ENCODE assay signal across 4 cellular contexts in the genomic region with DNA sequence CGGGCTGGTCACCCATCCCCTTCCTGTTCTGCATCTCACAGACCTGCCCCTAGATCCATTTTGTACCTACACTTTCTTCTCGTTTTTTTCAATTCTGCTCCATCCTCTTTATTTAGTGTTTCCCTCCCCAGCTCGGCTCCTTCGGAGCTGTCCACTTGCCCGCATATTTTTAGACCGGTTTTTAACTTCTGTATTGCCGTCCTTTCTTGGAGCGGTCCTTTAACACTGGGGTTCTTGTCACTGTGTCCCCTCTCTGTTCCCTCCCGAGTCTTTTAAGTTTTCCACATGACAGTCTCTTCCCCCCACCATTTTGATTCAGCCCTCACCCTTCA.
TF ChIP-seq lines count a peak whose summit lies in the region.

No MANE protein-coding gene starts in this region.

TF ChIP-seq in SK-N-SH, 30 proteins besides CTCF, POLR2A, EP300 and RAD21:
- TF ChIP-seq, protein P1, sequence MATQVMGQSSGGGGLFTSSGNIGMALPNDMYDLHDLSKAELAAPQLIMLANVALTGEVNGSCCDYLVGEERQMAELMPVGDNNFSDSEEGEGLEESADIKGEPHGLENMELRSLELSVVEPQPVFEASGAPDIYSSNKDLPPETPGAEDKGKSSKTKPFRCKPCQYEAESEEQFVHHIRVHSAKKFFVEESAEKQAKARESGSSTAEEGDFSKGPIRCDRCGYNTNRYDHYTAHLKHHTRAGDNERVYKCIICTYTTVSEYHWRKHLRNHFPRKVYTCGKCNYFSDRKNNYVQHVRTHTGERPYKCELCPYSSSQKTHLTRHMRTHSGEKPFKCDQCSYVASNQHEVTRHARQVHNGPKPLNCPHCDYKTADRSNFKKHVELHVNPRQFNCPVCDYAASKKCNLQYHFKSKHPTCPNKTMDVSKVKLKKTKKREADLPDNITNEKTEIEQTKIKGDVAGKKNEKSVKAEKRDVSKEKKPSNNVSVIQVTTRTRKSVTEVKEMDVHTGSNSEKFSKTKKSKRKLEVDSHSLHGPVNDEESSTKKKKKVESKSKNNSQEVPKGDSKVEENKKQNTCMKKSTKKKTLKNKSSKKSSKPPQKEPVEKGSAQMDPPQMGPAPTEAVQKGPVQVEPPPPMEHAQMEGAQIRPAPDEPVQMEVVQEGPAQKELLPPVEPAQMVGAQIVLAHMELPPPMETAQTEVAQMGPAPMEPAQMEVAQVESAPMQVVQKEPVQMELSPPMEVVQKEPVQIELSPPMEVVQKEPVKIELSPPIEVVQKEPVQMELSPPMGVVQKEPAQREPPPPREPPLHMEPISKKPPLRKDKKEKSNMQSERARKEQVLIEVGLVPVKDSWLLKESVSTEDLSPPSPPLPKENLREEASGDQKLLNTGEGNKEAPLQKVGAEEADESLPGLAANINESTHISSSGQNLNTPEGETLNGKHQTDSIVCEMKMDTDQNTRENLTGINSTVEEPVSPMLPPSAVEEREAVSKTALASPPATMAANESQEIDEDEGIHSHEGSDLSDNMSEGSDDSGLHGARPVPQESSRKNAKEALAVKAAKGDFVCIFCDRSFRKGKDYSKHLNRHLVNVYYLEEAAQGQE (IDR thresholded peaks at IDR 0.05; ENCODE audit: low read depth, low read length): peak; percentile 87
- TF ChIP-seq, protein P2, sequence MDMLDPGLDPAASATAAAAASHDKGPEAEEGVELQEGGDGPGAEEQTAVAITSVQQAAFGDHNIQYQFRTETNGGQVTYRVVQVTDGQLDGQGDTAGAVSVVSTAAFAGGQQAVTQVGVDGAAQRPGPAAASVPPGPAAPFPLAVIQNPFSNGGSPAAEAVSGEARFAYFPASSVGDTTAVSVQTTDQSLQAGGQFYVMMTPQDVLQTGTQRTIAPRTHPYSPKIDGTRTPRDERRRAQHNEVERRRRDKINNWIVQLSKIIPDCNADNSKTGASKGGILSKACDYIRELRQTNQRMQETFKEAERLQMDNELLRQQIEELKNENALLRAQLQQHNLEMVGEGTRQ (IDR thresholded peaks at IDR 0.05; ENCODE audit: borderline replicate concordance, low read depth, low read length): no peak
TF ChIP-seq in SK-N-SH: peak in this region for 1.

TF ChIP-seq in SK-N-SH treated with all-trans-retinoic acid at 6 μM for 48 hours, 23 proteins besides CTCF, POLR2A, EP300 and RAD21:
- TF ChIP-seq, protein P3, sequence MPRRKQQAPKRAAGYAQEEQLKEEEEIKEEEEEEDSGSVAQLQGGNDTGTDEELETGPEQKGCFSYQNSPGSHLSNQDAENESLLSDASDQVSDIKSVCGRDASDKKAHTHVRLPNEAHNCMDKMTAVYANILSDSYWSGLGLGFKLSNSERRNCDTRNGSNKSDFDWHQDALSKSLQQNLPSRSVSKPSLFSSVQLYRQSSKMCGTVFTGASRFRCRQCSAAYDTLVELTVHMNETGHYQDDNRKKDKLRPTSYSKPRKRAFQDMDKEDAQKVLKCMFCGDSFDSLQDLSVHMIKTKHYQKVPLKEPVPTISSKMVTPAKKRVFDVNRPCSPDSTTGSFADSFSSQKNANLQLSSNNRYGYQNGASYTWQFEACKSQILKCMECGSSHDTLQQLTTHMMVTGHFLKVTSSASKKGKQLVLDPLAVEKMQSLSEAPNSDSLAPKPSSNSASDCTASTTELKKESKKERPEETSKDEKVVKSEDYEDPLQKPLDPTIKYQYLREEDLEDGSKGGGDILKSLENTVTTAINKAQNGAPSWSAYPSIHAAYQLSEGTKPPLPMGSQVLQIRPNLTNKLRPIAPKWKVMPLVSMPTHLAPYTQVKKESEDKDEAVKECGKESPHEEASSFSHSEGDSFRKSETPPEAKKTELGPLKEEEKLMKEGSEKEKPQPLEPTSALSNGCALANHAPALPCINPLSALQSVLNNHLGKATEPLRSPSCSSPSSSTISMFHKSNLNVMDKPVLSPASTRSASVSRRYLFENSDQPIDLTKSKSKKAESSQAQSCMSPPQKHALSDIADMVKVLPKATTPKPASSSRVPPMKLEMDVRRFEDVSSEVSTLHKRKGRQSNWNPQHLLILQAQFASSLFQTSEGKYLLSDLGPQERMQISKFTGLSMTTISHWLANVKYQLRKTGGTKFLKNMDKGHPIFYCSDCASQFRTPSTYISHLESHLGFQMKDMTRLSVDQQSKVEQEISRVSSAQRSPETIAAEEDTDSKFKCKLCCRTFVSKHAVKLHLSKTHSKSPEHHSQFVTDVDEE (CRISPR knock-in tag; IDR thresholded peaks at IDR 0.05): no peak
- TF ChIP-seq SNAI2 (CRISPR knock-in tag; IDR thresholded peaks at IDR 0.05): no peak
- TF ChIP-seq, protein P4, sequence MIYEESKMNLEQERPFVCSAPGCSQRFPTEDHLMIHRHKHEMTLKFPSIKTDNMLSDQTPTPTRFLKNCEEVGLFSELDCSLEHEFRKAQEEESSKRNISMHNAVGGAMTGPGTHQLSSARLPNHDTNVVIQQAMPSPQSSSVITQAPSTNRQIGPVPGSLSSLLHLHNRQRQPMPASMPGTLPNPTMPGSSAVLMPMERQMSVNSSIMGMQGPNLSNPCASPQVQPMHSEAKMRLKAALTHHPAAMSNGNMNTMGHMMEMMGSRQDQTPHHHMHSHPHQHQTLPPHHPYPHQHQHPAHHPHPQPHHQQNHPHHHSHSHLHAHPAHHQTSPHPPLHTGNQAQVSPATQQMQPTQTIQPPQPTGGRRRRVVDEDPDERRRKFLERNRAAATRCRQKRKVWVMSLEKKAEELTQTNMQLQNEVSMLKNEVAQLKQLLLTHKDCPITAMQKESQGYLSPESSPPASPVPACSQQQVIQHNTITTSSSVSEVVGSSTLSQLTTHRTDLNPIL (CRISPR knock-in tag; IDR thresholded peaks at IDR 0.05; ENCODE audit: low read depth): no peak
- TF ChIP-seq ZNF565 (CRISPR knock-in tag; conservative IDR thresholded peaks at IDR 0.05; ENCODE audit: low read depth): no peak
- TF ChIP-seq ARNTL (CRISPR knock-in tag; IDR thresholded peaks at IDR 0.05; ENCODE audit: borderline replicate concordance, low read depth): no peak

TF ChIP-seq in K562, 482 proteins besides CTCF, POLR2A, EP300 and RAD21 (continues in another document):
- TF ChIP-seq, protein P5, sequence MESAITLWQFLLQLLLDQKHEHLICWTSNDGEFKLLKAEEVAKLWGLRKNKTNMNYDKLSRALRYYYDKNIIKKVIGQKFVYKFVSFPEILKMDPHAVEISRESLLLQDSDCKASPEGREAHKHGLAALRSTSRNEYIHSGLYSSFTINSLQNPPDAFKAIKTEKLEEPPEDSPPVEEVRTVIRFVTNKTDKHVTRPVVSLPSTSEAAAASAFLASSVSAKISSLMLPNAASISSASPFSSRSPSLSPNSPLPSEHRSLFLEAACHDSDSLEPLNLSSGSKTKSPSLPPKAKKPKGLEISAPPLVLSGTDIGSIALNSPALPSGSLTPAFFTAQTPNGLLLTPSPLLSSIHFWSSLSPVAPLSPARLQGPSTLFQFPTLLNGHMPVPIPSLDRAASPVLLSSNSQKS (CRISPR knock-in tag; IDR thresholded peaks at IDR 0.05): no peak
- TF ChIP-seq, protein P6, sequence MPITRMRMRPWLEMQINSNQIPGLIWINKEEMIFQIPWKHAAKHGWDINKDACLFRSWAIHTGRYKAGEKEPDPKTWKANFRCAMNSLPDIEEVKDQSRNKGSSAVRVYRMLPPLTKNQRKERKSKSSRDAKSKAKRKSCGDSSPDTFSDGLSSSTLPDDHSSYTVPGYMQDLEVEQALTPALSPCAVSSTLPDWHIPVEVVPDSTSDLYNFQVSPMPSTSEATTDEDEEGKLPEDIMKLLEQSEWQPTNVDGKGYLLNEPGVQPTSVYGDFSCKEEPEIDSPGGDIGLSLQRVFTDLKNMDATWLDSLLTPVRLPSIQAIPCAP (CRISPR knock-in tag; IDR thresholded peaks at IDR 0.05; ENCODE audit: borderline replicate concordance): no peak
- TF ChIP-seq EP400 (IDR thresholded peaks at IDR 0.05) (peak; percentile 12; the same call in 1 of the 2 replicates), NR2C2 (CRISPR knock-in tag; IDR thresholded peaks at IDR 0.05) (no peak), NR2C2 (tag; IDR thresholded peaks at IDR 0.05) (0 out of 2 replicates have a peak, but pooled peaks have one; percentile 0), SRSF3 (IDR thresholded peaks at IDR 0.05; ENCODE audit: insufficient read depth, low read length) (no peak), RHOXF2B (CRISPR knock-in tag; conservative IDR thresholded peaks at IDR 0.05) (no peak), ZNF41 (CRISPR knock-in tag; conservative IDR thresholded peaks at IDR 0.05) (no peak), ATF1 (CRISPR knock-in tag; IDR thresholded peaks at IDR 0.05) (no peak), ATF1 (tag; IDR thresholded peaks at IDR 0.05) (no peak), YY1 (IDR thresholded peaks at IDR 0.05; ENCODE audit: borderline replicate concordance in 1 of 3, control insufficient read depth in 1 of 3, extremely low read depth in 1 of 3, insufficient read depth in 3 of 3, insufficient read length in 1 of 3, insufficient replicate concordance in 2 of 3, low read depth in 1 of 3, low read length in 2 of 3) (peak in 1 of 3 experiments; percentile 7), TRIM24 (IDR thresholded peaks at IDR 0.05) (no peak), OTX1 (CRISPR knock-in tag; IDR thresholded peaks at IDR 0.05) (no peak)
- TF ChIP-seq, protein P7, sequence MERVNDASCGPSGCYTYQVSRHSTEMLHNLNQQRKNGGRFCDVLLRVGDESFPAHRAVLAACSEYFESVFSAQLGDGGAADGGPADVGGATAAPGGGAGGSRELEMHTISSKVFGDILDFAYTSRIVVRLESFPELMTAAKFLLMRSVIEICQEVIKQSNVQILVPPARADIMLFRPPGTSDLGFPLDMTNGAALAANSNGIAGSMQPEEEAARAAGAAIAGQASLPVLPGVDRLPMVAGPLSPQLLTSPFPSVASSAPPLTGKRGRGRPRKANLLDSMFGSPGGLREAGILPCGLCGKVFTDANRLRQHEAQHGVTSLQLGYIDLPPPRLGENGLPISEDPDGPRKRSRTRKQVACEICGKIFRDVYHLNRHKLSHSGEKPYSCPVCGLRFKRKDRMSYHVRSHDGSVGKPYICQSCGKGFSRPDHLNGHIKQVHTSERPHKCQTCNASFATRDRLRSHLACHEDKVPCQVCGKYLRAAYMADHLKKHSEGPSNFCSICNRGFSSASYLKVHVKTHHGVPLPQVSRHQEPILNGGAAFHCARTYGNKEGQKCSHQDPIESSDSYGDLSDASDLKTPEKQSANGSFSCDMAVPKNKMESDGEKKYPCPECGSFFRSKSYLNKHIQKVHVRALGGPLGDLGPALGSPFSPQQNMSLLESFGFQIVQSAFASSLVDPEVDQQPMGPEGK (CRISPR knock-in tag; IDR thresholded peaks at IDR 0.05; ENCODE audit: borderline replicate concordance): no peak

TF ChIP-seq in HepG2, 621 proteins besides CTCF, POLR2A, EP300 and RAD21:
- TF ChIP-seq, protein P8, sequence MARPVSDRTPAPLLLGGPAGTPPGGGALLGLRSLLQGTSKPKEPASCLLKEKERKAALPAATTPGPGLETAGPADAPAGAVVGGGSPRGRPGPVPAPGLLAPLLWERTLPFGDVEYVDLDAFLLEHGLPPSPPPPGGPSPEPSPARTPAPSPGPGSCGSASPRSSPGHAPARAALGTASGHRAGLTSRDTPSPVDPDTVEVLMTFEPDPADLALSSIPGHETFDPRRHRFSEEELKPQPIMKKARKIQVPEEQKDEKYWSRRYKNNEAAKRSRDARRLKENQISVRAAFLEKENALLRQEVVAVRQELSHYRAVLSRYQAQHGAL (CRISPR knock-in tag; IDR thresholded peaks at IDR 0.05; ENCODE audit: not compliant biosample characterization): no peak
